ENCODE assay signal across 11 cellular contexts in genomic region chr11:66050581-66051231, GRCh38. TPM values are rescaled to one million over a fixed set of nuclear protein-coding genes. Genes with fewer than 3 reads are reported as not detected.
DNase-seq lines count a peak whose midpoint lies in the region; ATAC-seq, FAIRE-seq and TF ChIP-seq lines count a peak whose summit lies in the region.
"Had no signal": no experiment of that assay in that cellular context is flagged by ENCODE, and none has a peak within 500 bp of the region (broad histone marks: within the 10 kb centered on the region; RNA-seq: fewer than 3 reads in every experiment).

No MANE protein-coding gene starts in this region.

- intact Hi-C loops in HCT116 (cut with micrococcal nuclease) = no loop called here

- TF ChIP-seq POLR2A in HCT116 (IDR thresholded peaks at IDR 0.05; ENCODE audit: borderline replicate concordance, extremely low read depth, insufficient read depth, insufficient read length) (no peak), GM18505 (IDR thresholded peaks at IDR 0.05; ENCODE audit: borderline replicate concordance, extremely low read depth, insufficient read depth, insufficient read length) (no peak), GM12891 (IDR thresholded peaks at IDR 0.05; ENCODE audit: low read depth, low read length) (no peak)

- RAD21 ChIA-PET in HCT116 (lab: Charles Lee; ENCODE audit: low non-redundant PET in 1 of 2, low total read pairs in 2 of 2, uncharacterized antibody in 2 of 2, unreplicated experiment in 2 of 2) = interaction anchor here in 1 of 2 experiments (0.6 kb wide), 1 partner anchor 191 kb away, joined by 3 read pairs; no protein-coding TSS in a partner anchor

- no peaks in the 10 kb centered on the region for H3K9me2 ChIP-seq in HCT116 (ENCODE audit: insufficient read depth)

- POLR2A ChIA-PET in HCT116 (lab: Charles Lee) = interaction anchor here (1.8 kb wide), 1 partner anchor 159 kb away, joined by 5 read pairs; no protein-coding TSS in a partner anchor

- H3K36me3 Mint-ChIP-seq in activated naive CD8-positive, alpha-beta T cell = peaks cover 11% of the 10 kb centered on the region

- peaks cover 34% of the 10 kb centered on the region for H3K4me1 Mint-ChIP-seq in activated naive CD8-positive, alpha-beta T cell (ENCODE audit: low read depth)

- H3K27ac ChIP-seq in ACC112 (ENCODE audit: low read depth, low read length) = peak overlapping the region; percentile 76
- peak overlapping the region; percentile 83 for H3K27ac ChIP-seq in HCT116 (ENCODE audit: low read depth, low read length)

- CTCF ChIA-PET in HCT116 (lab: Charles Lee) = interaction anchor here (1.2 to 1.9 kb wide), 3 partner anchors 48 to 191 kb away, joined by 3 to 6 read pairs (median 4); partner anchors contain the start of genes BANF1 and EIF1AD

- H3K27me3 Mint-ChIP-seq in activated naive CD8-positive, alpha-beta T cell = peaks cover 2% of the 10 kb centered on the region

- H3K27me3 ChIP-seq in ACC112 (ENCODE audit: insufficient read depth, low read length) (no peaks in the 10 kb centered on the region), HCT116 (ENCODE audit: insufficient read depth, low read length) (no peaks in the 10 kb centered on the region), mucosa of stomach (ENCODE audit: control insufficient read depth, insufficient read depth, low read length) (peaks cover 18% of the 10 kb centered on the region)

- peak overlapping the region; percentile 93 for H3K4me3 ChIP-seq in ACC112 (ENCODE audit: low read depth, low read length)
- H3K4me3 ChIP-seq in HCT116 (replicated peaks in 1 of 2; ENCODE audit: low read depth in 1 of 2, low read length in 2 of 2) = peak overlapping the region in 1 of 2 experiments; percentile 79; a peak in 3 of 4 replicates
- no peak overlapping the region for H3K4me3 ChIP-seq in mucosa of stomach (ENCODE audit: low read length)

- H3K9me3 Mint-ChIP-seq in activated naive CD8-positive, alpha-beta T cell (ENCODE audit: low read depth) = no peaks in the 10 kb centered on the region

- H3K79me2 ChIP-seq in ACC112 (ENCODE audit: control insufficient read depth, insufficient read depth, low read length, unreplicated experiment) (peaks cover 33% of the 10 kb centered on the region), HCT116 (ENCODE audit: insufficient read depth, low read length) (peaks cover 33% of the 10 kb centered on the region)

- H3K9me3 ChIP-seq in HCT116 (ENCODE audit: control insufficient read depth in 1 of 2, insufficient read depth in 1 of 2, low read depth in 1 of 2, low read length in 2 of 2) (no peaks in the 10 kb centered on the region), mucosa of stomach (ENCODE audit: control insufficient read depth, low read length) (no peaks in the 10 kb centered on the region)

- H3K27ac Mint-ChIP-seq in activated naive CD8-positive, alpha-beta T cell = peak overlapping the region; percentile 85

- FAIRE-seq in GM12891 (lab: Jason Lieb, UNC) = no peak
- FAIRE-seq: GM18507, kidney had no signal

- H3K4me2 ChIP-seq in HCT116 (ENCODE audit: low read length) = peak overlapping the region; percentile 92

- peak overlapping the region; percentile 99 for H3K4me3 Mint-ChIP-seq in activated naive CD8-positive, alpha-beta T cell

- TF ChIP-seq RAD21 in HCT116 (IDR thresholded peaks at IDR 0.05; ENCODE audit: low read depth) = no peak

- ATAC-seq in HCT116 (no peak), GM18505 (IDR thresholded peaks at IDR 0.05; ENCODE audit: unreplicated experiment) (no peak)

- no peak for DNase-seq in HCT116 (ENCODE audit: low read depth, low spot score)
- DNase-seq in Kasumi-1 (lab: John Stamatoyannopoulos, UW) = no peak
- no peak for DNase-seq in NCI-H748 treated with DMSO at 0.1 percent for 48 hours (lab: John Stamatoyannopoulos, UW)
- no peak for DNase-seq in GM12891 (ENCODE audit: insufficient read length, low spot score)
- DNase-seq: kidney had no signal

- H2AFZ ChIP-seq in ACC112 (ENCODE audit: low read length, unreplicated experiment) = no peak overlapping the region
- no peak overlapping the region for H2AFZ ChIP-seq in HCT116 (ENCODE audit: low read depth, low read length, poor library complexity, severe bottlenecking)

- H3K9ac ChIP-seq in HCT116 (ENCODE audit: low read length) (peak overlapping the region; percentile 79), mucosa of stomach (ENCODE audit: low read length) (peak overlapping the region; percentile 95)

- TF ChIP-seq CTCF in HCT116 (IDR thresholded peaks at IDR 0.05 in 2 of 3, conservative IDR thresholded peaks at IDR 0.05 in 1 of 3; ENCODE audit: borderline replicate concordance in 1 of 3, insufficient read depth in 1 of 3, low read depth in 2 of 3, low read length in 2 of 3) = peak in 2 of 3 experiments; percentile 7 to 14; a peak in 1 of 6 replicates

- no TSS peak for BruUV-seq in HCT116 (replicated peaks; lab: Mats Ljungman, UMichigan)

- H3K4me1 ChIP-seq in ACC112 (ENCODE audit: control insufficient read depth, insufficient read depth, low read length, unreplicated experiment) = peaks cover 21% of the 10 kb centered on the region
- peaks cover 21% of the 10 kb centered on the region in 2 experiments for H3K4me1 ChIP-seq in HCT116 (ENCODE audit: control insufficient read depth in 1 of 2, insufficient read depth in 2 of 2, low read length in 2 of 2)
- H3K4me1 ChIP-seq in mucosa of stomach (ENCODE audit: control insufficient read depth, insufficient read depth, low read length) = peaks cover 22% of the 10 kb centered on the region

- no peaks in the 10 kb centered on the region for H4K20me1 ChIP-seq in HCT116 (ENCODE audit: insufficient read depth)

- H3K36me3 ChIP-seq in ACC112 (ENCODE audit: insufficient read depth, low read length) (peaks cover 7% of the 10 kb centered on the region), HCT116 (ENCODE audit: control insufficient read depth in 1 of 2, insufficient read depth in 2 of 2, low read length in 2 of 2) (peaks cover 12 to 14% of the 10 kb centered on the region in 2 experiments; a peak in 3 of 4 replicates), mucosa of stomach (ENCODE audit: control insufficient read depth, insufficient read depth, low read length) (peaks cover 6% of the 10 kb centered on the region)

TF ChIP-seq in HCT116, 20 proteins besides CTCF, POLR2A, EP300 and RAD21 (continues in another document):
- TF ChIP-seq CBX3 (IDR thresholded peaks at IDR 0.05; ENCODE audit: low read depth) = no peak
- no peak for TF ChIP-seq EZH2 (IDR thresholded peaks at IDR 0.05)
- TF ChIP-seq YY1 (IDR thresholded peaks at IDR 0.05; ENCODE audit: extremely low read depth, insufficient replicate concordance, low read depth, low read length) = no peak
- no peak for TF ChIP-seq ZFX (IDR thresholded peaks at IDR 0.05)
- TF ChIP-seq SRF (IDR thresholded peaks at IDR 0.05; ENCODE audit: low read depth) = no peak
- no peak for TF ChIP-seq ELF1 (IDR thresholded peaks at IDR 0.05; ENCODE audit: borderline replicate concordance, low read depth)
- no peak for TF ChIP-seq FOSL1 (IDR thresholded peaks at IDR 0.05; ENCODE audit: low read depth)

TF ChIP-seq in GM12891, 5 proteins besides CTCF, POLR2A, EP300 and RAD21:
- TF ChIP-seq POU2F2 (IDR thresholded peaks at IDR 0.05; ENCODE audit: low read depth, low read length) (no peak), PAX5 (IDR thresholded peaks at IDR 0.05; ENCODE audit: insufficient read depth, low read length, severe bottlenecking) (no peak), POLR2AphosphoS5 (IDR thresholded peaks at IDR 0.05; ENCODE audit: low read depth, low read length) (no peak), SPI1 (IDR thresholded peaks at IDR 0.05; ENCODE audit: low read depth, low read length) (no peak), TAF1 (IDR thresholded peaks at IDR 0.05; ENCODE audit: low read depth, low read length) (no peak)

RNA-seq across cellular contexts. Expression of gene SF3B2, which starts 1.5 kb away (rescaled TPM):
- 300 TPM for total RNA-seq in HCT116 (2021; ENCODE audit: unreplicated experiment)
- 193 and 224 TPM in 2 replicates for polyA plus RNA-seq in HCT116 (2012)
- 149 TPM for polyA plus RNA-seq in GM12891 (2012; ENCODE audit: low read depth, missing spikeins)

RNA-seq across cellular contexts. Expression of gene GAL3ST3, which starts 1.7 kb away (rescaled TPM):
- not detected for total RNA-seq in HCT116 (2021; ENCODE audit: unreplicated experiment)
- polyA plus RNA-seq in HCT116 (2012) = 0.07 TPM in 1 of 2 replicates, not detected in the other
- polyA plus RNA-seq in GM12891 (2012; ENCODE audit: low read depth, missing spikeins) = 0.10 TPM
- total RNA-seq: LHCN-M2 had no signal

RNA-seq across cellular contexts. Expression of gene PACS1, which starts 19.4 kb away (rescaled TPM):
- 41.1 TPM for total RNA-seq in HCT116 (2021; ENCODE audit: unreplicated experiment)
- polyA plus RNA-seq in HCT116 (2012) = 32.0 and 38.0 TPM in 2 replicates
- 52.7 TPM for polyA plus RNA-seq in GM12891 (2012; ENCODE audit: low read depth, missing spikeins)

RNA-seq across cellular contexts. Expression of gene CATSPER1, which starts 24.4 kb away (rescaled TPM):
- total RNA-seq in HCT116 (2021; ENCODE audit: unreplicated experiment) = 2.4 TPM
- polyA plus RNA-seq in HCT116 (2012) = 3.8 and 4.5 TPM in 2 replicates
- not detected for polyA plus RNA-seq in GM12891 (2012; ENCODE audit: low read depth, missing spikeins)

RNA-seq across cellular contexts. Expression of gene CST6, which starts 38.9 kb away (rescaled TPM):
- 68.1 TPM for total RNA-seq in HCT116 (2021; ENCODE audit: unreplicated experiment)
- polyA plus RNA-seq in HCT116 (2012) = 218 and 244 TPM in 2 replicates
- not detected for polyA plus RNA-seq in GM12891 (2012; ENCODE audit: low read depth, missing spikeins)
- total RNA-seq: LHCN-M2 had no signal
